Comparison of ENCODE assay signal across 1 cellular context in genomic region chr21:45592208-45592619, GRCh38.
TF ChIP-seq lines count a peak whose summit lies in the region.

No MANE protein-coding gene starts in this region.

TF ChIP-seq in K562, 482 proteins besides CTCF, POLR2A, EP300 and RAD21 (continued from another document and continues in another):
- TF ChIP-seq PRDM10 (IDR thresholded peaks at IDR 0.05; ENCODE audit: partially characterized antibody) (no peak), HNRNPH1 (optimal IDR thresholded peaks at IDR 0.05; ENCODE audit: low read depth, low read length) (no peak), ARID2 (IDR thresholded peaks at IDR 0.05) (no peak), SMAD4 (CRISPR knock-in tag; conservative IDR thresholded peaks at IDR 0.05) (no peak; the same call in 1 of the 2 replicates), TFAM (CRISPR knock-in tag; conservative IDR thresholded peaks at IDR 0.05) (no peak), YY1 (IDR thresholded peaks at IDR 0.05; ENCODE audit: borderline replicate concordance in 1 of 3, control insufficient read depth in 1 of 3, extremely low read depth in 1 of 3, insufficient read depth in 3 of 3, insufficient read length in 1 of 3, insufficient replicate concordance in 2 of 3, low read depth in 1 of 3, low read length in 2 of 3) (no peak), ZNF121 (CRISPR knock-in tag; conservative IDR thresholded peaks at IDR 0.05) (no peak), TRIM24 (IDR thresholded peaks at IDR 0.05) (peak in 1 of 2 experiments; percentile 63; a peak in 2 of 4 replicates), MAZ (CRISPR knock-in tag; conservative IDR thresholded peaks at IDR 0.05 in 1 of 2, IDR thresholded peaks at IDR 0.05 in 1 of 2) (no peak), RB1 (IDR thresholded peaks at IDR 0.05; ENCODE audit: low read depth) (no peak), POLR2H (tag; IDR thresholded peaks at IDR 0.05; ENCODE audit: low read depth) (no peak), TFAP4 (CRISPR knock-in tag; IDR thresholded peaks at IDR 0.05; ENCODE audit: borderline replicate concordance) (no peak), ZEB2 (IDR thresholded peaks at IDR 0.05) (peak; percentile 95), PHTF2 (CRISPR knock-in tag; IDR thresholded peaks at IDR 0.05) (no peak), MED1 (CRISPR knock-in tag; IDR thresholded peaks at IDR 0.05; ENCODE audit: borderline replicate concordance) (no peak), NEUROD1 (IDR thresholded peaks at IDR 0.05; ENCODE audit: borderline replicate concordance, low read depth, low read length, partially characterized antibody) (peak; percentile 11), GTF2A2 (tag; IDR thresholded peaks at IDR 0.05) (no peak), HMGN3 (IDR thresholded peaks at IDR 0.05; ENCODE audit: borderline replicate concordance, extremely low read depth, insufficient read length, low read depth, low read length) (no peak), MYNN (IDR thresholded peaks at IDR 0.05) (no peak), MYNN (CRISPR knock-in tag; IDR thresholded peaks at IDR 0.05) (no peak), ZNF740 (CRISPR knock-in tag; IDR thresholded peaks at IDR 0.05) (peak; percentile 77; the same call in 1 of the 2 replicates), ZNF740 (tag; IDR thresholded peaks at IDR 0.05) (peak in 1 of 2 experiments; percentile 75; a peak in 1 of 4 replicates), EHMT2 (IDR thresholded peaks at IDR 0.05) (no peak), CREB3 (tag; conservative IDR thresholded peaks at IDR 0.05; ENCODE audit: low read depth) (no peak), ZNF12 (CRISPR knock-in tag; IDR thresholded peaks at IDR 0.05) (no peak; the same call in 1 of the 2 replicates), POLR2B (IDR thresholded peaks at IDR 0.05; ENCODE audit: low read depth, partially characterized antibody) (no peak), FOSL1 (tag; conservative IDR thresholded peaks at IDR 0.05) (0 out of 2 replicates have a peak, but pooled peaks have one; percentile 14), HCFC1 (IDR thresholded peaks at IDR 0.05; ENCODE audit: low read depth, low read length) (no peak), XRCC4 (IDR thresholded peaks at IDR 0.05; ENCODE audit: extremely low read depth, insufficient read depth, insufficient read length) (no peak), PHB (CRISPR knock-in tag; IDR thresholded peaks at IDR 0.05) (no peak), ZNF311 (CRISPR knock-in tag; IDR thresholded peaks at IDR 0.05) (no peak), TCF15 (CRISPR knock-in tag; IDR thresholded peaks at IDR 0.05) (no peak), DDX20 (tag; IDR thresholded peaks at IDR 0.05; ENCODE audit: low read depth) (no peak), SOX6 (IDR thresholded peaks at IDR 0.05) (peak; percentile 68), DLX4 (CRISPR knock-in tag; IDR thresholded peaks at IDR 0.05) (no peak), TRIM28 (IDR thresholded peaks at IDR 0.05) (no peak), KAT8 (IDR thresholded peaks at IDR 0.05; ENCODE audit: low read depth) (no peak), RNF219 (CRISPR knock-in tag; IDR thresholded peaks at IDR 0.05) (no peak), ATF1 (CRISPR knock-in tag; IDR thresholded peaks at IDR 0.05) (no peak), ATF1 (tag; IDR thresholded peaks at IDR 0.05) (peak; percentile 85), CUX1 (CRISPR knock-in tag; IDR thresholded peaks at IDR 0.05) (no peak), PRMT5 (CRISPR knock-in tag; IDR thresholded peaks at IDR 0.05) (no peak), FOXK2 (conservative IDR thresholded peaks at IDR 0.05 in 1 of 2, IDR thresholded peaks at IDR 0.05 in 1 of 2; ENCODE audit: low read depth in 2 of 2) (no peak), TCF3 (CRISPR knock-in tag; IDR thresholded peaks at IDR 0.05) (0 out of 2 replicates have a peak, but pooled peaks have one; percentile 26), RBBP5 (IDR thresholded peaks at IDR 0.05; ENCODE audit: borderline replicate concordance, insufficient read depth, low read length, poor library complexity, severe bottlenecking) (peak; percentile 36), ESRRA (IDR thresholded peaks at IDR 0.05; ENCODE audit: borderline replicate concordance, low read depth) (no peak), SP2 (IDR thresholded peaks at IDR 0.05; ENCODE audit: extremely low read depth, low read depth, low read length, poor library complexity, severe bottlenecking) (no peak), PPARD (CRISPR knock-in tag; IDR thresholded peaks at IDR 0.05) (no peak)
- TF ChIP-seq, protein P1, sequence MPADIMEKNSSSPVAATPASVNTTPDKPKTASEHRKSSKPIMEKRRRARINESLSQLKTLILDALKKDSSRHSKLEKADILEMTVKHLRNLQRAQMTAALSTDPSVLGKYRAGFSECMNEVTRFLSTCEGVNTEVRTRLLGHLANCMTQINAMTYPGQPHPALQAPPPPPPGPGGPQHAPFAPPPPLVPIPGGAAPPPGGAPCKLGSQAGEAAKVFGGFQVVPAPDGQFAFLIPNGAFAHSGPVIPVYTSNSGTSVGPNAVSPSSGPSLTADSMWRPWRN (IDR thresholded peaks at IDR 0.05; ENCODE audit: low read depth) = 0 out of 2 replicates have a peak, but pooled peaks have one; percentile 9
- TF ChIP-seq, protein P2, sequence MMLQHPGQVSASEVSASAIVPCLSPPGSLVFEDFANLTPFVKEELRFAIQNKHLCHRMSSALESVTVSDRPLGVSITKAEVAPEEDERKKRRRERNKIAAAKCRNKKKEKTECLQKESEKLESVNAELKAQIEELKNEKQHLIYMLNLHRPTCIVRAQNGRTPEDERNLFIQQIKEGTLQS (IDR thresholded peaks at IDR 0.05) = peak; percentile 98
- TF ChIP-seq, protein P2 (CRISPR knock-in tag; conservative IDR thresholded peaks at IDR 0.05) = peak; percentile 84
- TF ChIP-seq, protein P3, sequence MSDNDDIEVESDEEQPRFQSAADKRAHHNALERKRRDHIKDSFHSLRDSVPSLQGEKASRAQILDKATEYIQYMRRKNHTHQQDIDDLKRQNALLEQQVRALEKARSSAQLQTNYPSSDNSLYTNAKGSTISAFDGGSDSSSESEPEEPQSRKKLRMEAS (CRISPR knock-in tag; IDR thresholded peaks at IDR 0.05) = peak; percentile 29; the same call in 1 of the 2 replicates
